17 cellular contexts compared by ENCODE assay signal in genomic region chr3:124133366-124133940, GRCh38.
DNase-seq lines count a peak whose midpoint lies in the region; ATAC-seq and TF ChIP-seq lines count a peak whose summit lies in the region.
"Had no signal": no experiment of that assay in that cellular context is flagged by ENCODE, and none has a peak within 500 bp of the region (broad histone marks: within the 10 kb centered on the region; RNA-seq: fewer than 3 reads in every experiment).

No MANE protein-coding gene starts in this region.

- no peak overlapping the region for H2AK5ac ChIP-seq in trophoblast cell (ENCODE audit: low read length)

- H2AFZ ChIP-seq in trophoblast cell (ENCODE audit: insufficient read depth, low read length, poor library complexity): peak overlapping the region; percentile 52
- H2AFZ ChIP-seq: GM23248 had no signal

- H2BK120ac ChIP-seq in trophoblast cell (ENCODE audit: insufficient read depth, low read length, poor library complexity): no peak overlapping the region

- H3K27ac ChIP-seq in heart left ventricle (no peak overlapping the region), SJSA1 (peak overlapping the region; percentile 45), trophoblast cell (ENCODE audit: low read depth, low read length) (no peak overlapping the region), tibial artery (peak overlapping the region; percentile 62 to 74)
- H3K27ac ChIP-seq: BLaER1, GM23248, HL-60 had no signal

- H3K9me3 ChIP-seq in heart left ventricle (no peaks in the 10 kb centered on the region), SJSA1 (replicated peaks) (no peaks in the 10 kb centered on the region), trophoblast cell (ENCODE audit: insufficient read depth, low read depth, low read length) (no peaks in the 10 kb centered on the region), tibial artery (no peaks in the 10 kb centered on the region)
- H3K9me3 ChIP-seq: BLaER1, HAP-1 had no signal

- H3K4me1 ChIP-seq in heart left ventricle (peaks cover 0 to 32% (median 21%) of the 10 kb centered on the region in 12 donors), SJSA1 (replicated peaks) (peaks cover 37% of the 10 kb centered on the region), trophoblast cell (ENCODE audit: control insufficient read depth in 1 of 2, insufficient read depth in 2 of 2, low read length in 2 of 2) (peaks cover 0 to 2% of the 10 kb centered on the region in 2 experiments), tibial artery (peaks cover 0 to 62% (median 21%) of the 10 kb centered on the region in 4 donors)
- H3K4me1 ChIP-seq: HAP-1 had no signal

- no peak overlapping the region for H4K12ac ChIP-seq in trophoblast cell (ENCODE audit: low read depth, low read length)

- no peaks in the 10 kb centered on the region for H3K36me3 ChIP-seq in heart left ventricle
- H3K36me3 ChIP-seq in SJSA1: no peaks in the 10 kb centered on the region; the same call in 1 of the 2 replicates
- no peaks in the 10 kb centered on the region for H3K36me3 ChIP-seq in trophoblast cell (ENCODE audit: control insufficient read depth in 1 of 2, insufficient read depth in 2 of 2, low read length in 2 of 2)
- no peaks in the 10 kb centered on the region for H3K36me3 ChIP-seq in tibial artery
- H3K36me3 ChIP-seq: BLaER1, HAP-1 had no signal

- H3K27me3 ChIP-seq in heart left ventricle (no peaks in the 10 kb centered on the region), SJSA1 (replicated peaks) (no peaks in the 10 kb centered on the region), trophoblast cell (ENCODE audit: insufficient read depth, low read length) (no peaks in the 10 kb centered on the region), tibial artery (no peaks in the 10 kb centered on the region)
- H3K27me3 ChIP-seq: BLaER1 had no signal

- no peaks in the 10 kb centered on the region for H3K79me1 ChIP-seq in trophoblast cell (ENCODE audit: low read length)

- peak; percentile 10 to 43 (median 36) for ATAC-seq in heart left ventricle
- no peak for ATAC-seq in Right ventricle myocardium inferior
- no peak for ATAC-seq in SK-N-SH treated with all-trans-retinoic acid at 6 μM for 48 hours
- ATAC-seq in HG03045 (IDR thresholded peaks at IDR 0.05; ENCODE audit: unreplicated experiment): no peak

- H3K4me3 ChIP-seq in heart left ventricle (no peak overlapping the region), SJSA1 (no peak overlapping the region), trophoblast cell (ENCODE audit: low read depth, low read length) (no peak overlapping the region), tibial artery (no peak overlapping the region)
- H3K4me3 ChIP-seq: BLaER1, GM23248, HAP-1 had no signal

- H4K8ac ChIP-seq in trophoblast cell (ENCODE audit: low read depth, low read length): no peak overlapping the region

- H3K14ac ChIP-seq in trophoblast cell (ENCODE audit: low read length): no peak overlapping the region

- WGBS in heart left ventricle, 4 donors: 46 to 71% (median 50%) methylated on average over 4 to 6 of the region's 6 CpGs
- WGBS in trophoblast cell (ENCODE audit: extremely low coverage, insufficient coverage, insufficient read length): no CpG with 5 or more reads among the region's 6 CpGs

- no peak overlapping the region for H3K4ac ChIP-seq in trophoblast cell (ENCODE audit: low read depth, low read length)

- no peak overlapping the region for H2BK12ac ChIP-seq in trophoblast cell (ENCODE audit: low read length)

- no peak for DNase-seq in heart left ventricle
- DNase-seq in Right ventricle myocardium inferior (ENCODE audit: missing footprints): no peak
- peak; percentile 71 to 79 for DNase-seq in SJSA1 (ENCODE audit: low read depth in 1 of 2, low spot score in 2 of 2)
- no peak for DNase-seq in trophoblast cell
- DNase-seq in tibial artery: no peak
- no peak for DNase-seq in NCI-H748 treated with DMSO at 0.1 percent for 48 hours (lab: John Stamatoyannopoulos, UW)
- DNase-seq: 8988T; CD4-positive, alpha-beta memory T cell; DMS79 treated with DMSO at 0.1 percent for 48 hours; GF-D8; GM23248; IMR-90 had no signal

- no peak overlapping the region for H3K9ac ChIP-seq in trophoblast cell (ENCODE audit: low read length)
- H3K9ac ChIP-seq: BLaER1, GM23248 had no signal

- H2BK5ac ChIP-seq in trophoblast cell (ENCODE audit: low read depth, low read length, poor library complexity): no peak overlapping the region

- no peak overlapping the region for H4K91ac ChIP-seq in trophoblast cell (ENCODE audit: low read depth, low read length)

- intact Hi-C loops in heart left ventricle (cut with DNase I): no loop called here
- intact Hi-C loops in Right ventricle myocardium inferior (cut with DNase I): no loop called here
- intact Hi-C loops in tibial artery (cut with DNase I; ENCODE audit: low total_unique reads): no loop called here

- TF ChIP-seq CTCF in heart left ventricle (IDR thresholded peaks at IDR 0.05): no peak
- TF ChIP-seq CTCF in tibial artery (IDR thresholded peaks at IDR 0.05): no peak

- no peak for TF ChIP-seq POLR2A in heart left ventricle (IDR thresholded peaks at IDR 0.05)

- H3K79me2 ChIP-seq in trophoblast cell (ENCODE audit: control insufficient read depth, insufficient read depth, low read length, poor library complexity): no peaks in the 10 kb centered on the region

- no peak overlapping the region for H3K18ac ChIP-seq in trophoblast cell (ENCODE audit: low read length)

- no peak overlapping the region for H3K4me2 ChIP-seq in trophoblast cell (ENCODE audit: low read length)
- H3K4me2 ChIP-seq: BLaER1 had no signal

- H3K23ac ChIP-seq in trophoblast cell (ENCODE audit: low read length): no peak overlapping the region

TF ChIP-seq in SK-N-SH treated with all-trans-retinoic acid at 6 μM for 48 hours, 23 proteins besides CTCF, POLR2A, EP300 and RAD21:
- TF ChIP-seq CSRNP3 (CRISPR knock-in tag; IDR thresholded peaks at IDR 0.05): no peak
- TF ChIP-seq ARNTL (CRISPR knock-in tag; IDR thresholded peaks at IDR 0.05; ENCODE audit: borderline replicate concordance, low read depth): no peak
- TF ChIP-seq CSDC2 (CRISPR knock-in tag; IDR thresholded peaks at IDR 0.05): no peak
- TF ChIP-seq ZFP30 (CRISPR knock-in tag; IDR thresholded peaks at IDR 0.05): no peak
- TF ChIP-seq ESRRG (CRISPR knock-in tag; IDR thresholded peaks at IDR 0.05): no peak
- no peak for TF ChIP-seq GLIS3 (CRISPR knock-in tag; IDR thresholded peaks at IDR 0.05)

Comparison
In these comparisons a context has a peak if more than half of its experiments do, and no peak if none do; other contexts are left out.
1. ATAC-seq: peak in heart left ventricle (4 of 4); none in Right ventricle myocardium inferior (single experiment), SK-N-SH treated with all-trans-retinoic acid at 6 μM for 48 hours (single experiment) and HG03045 (single experiment).
2. DNase-seq: peak in SJSA1 (2 of 2); none in heart left ventricle (0 of 5), Right ventricle myocardium inferior (single experiment), trophoblast cell (0 of 2), tibial artery (0 of 2) and NCI-H748 treated with DMSO at 0.1 percent for 48 hours (single experiment).
3. H3K27ac ChIP-seq: peak in SJSA1 (single experiment) and tibial artery (2 of 2); none in heart left ventricle (0 of 12) and trophoblast cell (single experiment).